9 cellular contexts compared by ENCODE assay signal in genomic region chr6:85640806-85641205, GRCh38. TPM values are rescaled to one million over a fixed set of nuclear protein-coding genes. Genes with fewer than 3 reads are reported as not detected.
DNase-seq lines count a peak whose midpoint lies in the region; ATAC-seq and TF ChIP-seq lines count a peak whose summit lies in the region.
"Had no signal": no experiment of that assay in that cellular context is flagged by ENCODE, and none has a peak within 500 bp of the region (broad histone marks: within the 10 kb centered on the region; RNA-seq: fewer than 3 reads in every experiment).

No MANE protein-coding gene starts in this region.

- peak overlapping the region; percentile 91 for H3K4me3 Mint-ChIP-seq in progenitor cell of endocrine pancreas (ENCODE audit: low read depth)

- no peak for ATAC-seq in Panc1

- H3K4me1 Mint-ChIP-seq in progenitor cell of endocrine pancreas (ENCODE audit: low read depth): peaks cover 38% of the 10 kb centered on the region

- H3K9me3 Mint-ChIP-seq in progenitor cell of endocrine pancreas (ENCODE audit: low read depth): peaks cover 5% of the 10 kb centered on the region

- DNase-seq in GM12864 (ENCODE audit: low read depth) (no peak), Panc1 (ENCODE audit: low read depth, low spot score) (no peak), esophagus squamous epithelium (lab: John Stamatoyannopoulos, UW) (no peak), progenitor cell of endocrine pancreas (ENCODE audit: low spot score, unreplicated experiment) (no peak), caudate nucleus (lab: John Stamatoyannopoulos, UW) (no peak), midbrain (lab: John Stamatoyannopoulos, UW) (no peak), NCI-H2107 (lab: John Stamatoyannopoulos, UW) (no peak)
- DNase-seq in stimulated activated CD4-positive, alpha-beta T cell treated with anti-CD3 and anti-CD28 coated beads, Interleukin-4, amount 100 ng/mL, for 1 hour: no peak
- DNase-seq: stimulated activated CD4-positive, alpha-beta T cell treated with anti-CD3 and anti-CD28 coated beads, Interleukin-4, amount 100 ng/mL, for 4 hours had no signal

- peaks cover 36% of the 10 kb centered on the region for H3K36me3 Mint-ChIP-seq in progenitor cell of endocrine pancreas (ENCODE audit: insufficient read depth)

- peaks cover 48% of the 10 kb centered on the region for H3K36me3 ChIP-seq in Panc1 (ENCODE audit: control insufficient read depth, insufficient read depth, low read length)
- peaks cover 2 to 49% (median 14%) of the 10 kb centered on the region in 3 donors for H3K36me3 ChIP-seq in esophagus squamous epithelium

- peak overlapping the region; percentile 95 for H3K27ac ChIP-seq in Panc1 (ENCODE audit: low read length)
- H3K27ac ChIP-seq in esophagus squamous epithelium: no peak overlapping the region
- no peak overlapping the region for H3K27ac ChIP-seq in caudate nucleus (ENCODE audit: low read depth, low read length)

- peak overlapping the region; percentile 100 for H3K4me3 ChIP-seq in GM12864 (ENCODE audit: low read depth, low read length)
- H3K4me3 ChIP-seq in Panc1 (ENCODE audit: low read depth in 2 of 2, low read length in 2 of 2): peak overlapping the region; percentile 79 to 91
- H3K4me3 ChIP-seq in esophagus squamous epithelium: peak overlapping the region; percentile 94 to 100 (median 96)

- H3K4me1 ChIP-seq in Panc1 (ENCODE audit: control insufficient read depth, insufficient read depth, low read length) (peaks cover 21% of the 10 kb centered on the region; the same call in 1 of the 2 replicates), esophagus squamous epithelium (peaks cover 4 to 67% (median 45%) of the 10 kb centered on the region in 3 donors)

- no peaks in the 10 kb centered on the region for H3K9me3 ChIP-seq in Panc1 (ENCODE audit: control insufficient read depth, insufficient read depth, low read depth, low read length)
- H3K9me3 ChIP-seq in esophagus squamous epithelium: no peaks in the 10 kb centered on the region

- H3K27me3 Mint-ChIP-seq in progenitor cell of endocrine pancreas: no peaks in the 10 kb centered on the region

- in situ Hi-C loops in Panc1 (cut with HindIII; ENCODE audit: low pct_unique_long_range_greater_than_20kb, low sequenced_read_pairs): no loop called here

- POLR2A ChIA-PET in Panc1 (lab: Charles Lee): interaction anchor here (0.8 to 1.0 kb wide), 2 partner anchors 34 to 38 kb away, joined by 4 to 6 read pairs; no protein-coding TSS in a partner anchor

- H3K27ac Mint-ChIP-seq in progenitor cell of endocrine pancreas: peak overlapping the region; percentile 78

- TF ChIP-seq POLR2A in esophagus squamous epithelium (IDR thresholded peaks at IDR 0.05): no peak

- H3K27me3 ChIP-seq in Panc1 (ENCODE audit: control insufficient read depth, insufficient read depth, low read length) (no peaks in the 10 kb centered on the region), esophagus squamous epithelium (no peaks in the 10 kb centered on the region)

- intact Hi-C loops in Panc1 (cut with micrococcal nuclease; ENCODE audit: unreplicated experiment): no loop called here
- intact Hi-C loops in esophagus squamous epithelium (cut with DNase I): no loop called here

- no TSS peak for BruUV-seq in Panc1 (replicated peaks; lab: Mats Ljungman, UMichigan)

- 17 to 23% methylated on average over 3 of the region's 3 CpGs for WGBS in esophagus squamous epithelium, 2 donors

- CTCF ChIA-PET in Panc1 (lab: Charles Lee): no interaction called here

- TF ChIP-seq CTCF in GM12864 (IDR thresholded peaks at IDR 0.05; ENCODE audit: low read depth, low read length, missing control alignments): no peak
- TF ChIP-seq CTCF in Panc1 (IDR thresholded peaks at IDR 0.05): no peak
- TF ChIP-seq CTCF in esophagus squamous epithelium (IDR thresholded peaks at IDR 0.05): no peak
- no peak for TF ChIP-seq CTCF in progenitor cell of endocrine pancreas (IDR thresholded peaks at IDR 0.05; ENCODE audit: unreplicated experiment)

RNA-seq across cellular contexts. Expression of gene SYNCRIP, which starts 1.9 kb away (rescaled TPM):
- total RNA-seq in Panc1 (2021; ENCODE audit: unreplicated experiment) (141 TPM), esophagus squamous epithelium (100 to 1,000 TPM in 2 of 4 donors, 10 to 100 TPM in 2; 64.6 to 100 (median 82.9) TPM), progenitor cell of endocrine pancreas (127 and 136 TPM in 2 replicates)
- polyA plus RNA-seq in Panc1 (2012; ENCODE audit: insufficient read length): 86.3 TPM

RNA-seq across cellular contexts. Expression of gene SNX14, which starts 47.1 kb away (rescaled TPM):
- total RNA-seq in Panc1 (2021; ENCODE audit: unreplicated experiment) (119 TPM), esophagus squamous epithelium (10 to 100 TPM; 40.5 to 52.3 (median 46.2) TPM), progenitor cell of endocrine pancreas (88.3 and 97.0 TPM in 2 replicates)
- polyA plus RNA-seq in Panc1 (2012; ENCODE audit: insufficient read length): 94.1 TPM
